1 cellular context compared by ENCODE assay signal in the genomic region with DNA sequence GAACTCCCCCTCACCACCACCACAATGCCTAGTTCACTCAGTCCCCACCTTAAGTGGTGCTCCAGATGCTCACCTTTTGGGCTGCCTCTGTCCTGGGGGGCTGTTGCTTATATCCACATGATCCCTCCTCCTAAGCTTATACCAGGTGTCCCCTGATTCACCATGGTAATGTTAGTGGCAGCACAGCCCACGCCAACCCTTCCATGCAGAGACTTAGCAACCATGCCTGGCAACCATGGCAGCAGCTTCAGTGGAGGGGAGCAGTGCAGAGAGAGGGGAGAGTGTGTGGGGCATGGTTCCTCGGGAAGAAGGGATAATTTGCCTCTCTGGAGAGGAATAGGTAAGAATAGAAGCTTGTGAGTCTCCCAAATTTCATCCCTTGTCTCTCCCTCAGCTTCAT.
TF ChIP-seq lines count a peak whose summit lies in the region.

No MANE protein-coding gene starts in this region.

TF ChIP-seq in H1, 55 proteins besides CTCF, POLR2A, EP300 and RAD21:
- no peak for TF ChIP-seq TCF12 (IDR thresholded peaks at IDR 0.05; ENCODE audit: low read depth, low read length)
- TF ChIP-seq, protein P1, sequence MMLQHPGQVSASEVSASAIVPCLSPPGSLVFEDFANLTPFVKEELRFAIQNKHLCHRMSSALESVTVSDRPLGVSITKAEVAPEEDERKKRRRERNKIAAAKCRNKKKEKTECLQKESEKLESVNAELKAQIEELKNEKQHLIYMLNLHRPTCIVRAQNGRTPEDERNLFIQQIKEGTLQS (IDR thresholded peaks at IDR 0.05; ENCODE audit: insufficient read depth, low read depth, low read length): no peak
- TF ChIP-seq MAFK (IDR thresholded peaks at IDR 0.05; ENCODE audit: low read depth, low read length): no peak
- no peak for TF ChIP-seq SAP30 (IDR thresholded peaks at IDR 0.05; ENCODE audit: insufficient read depth, insufficient replicate concordance, low read length)
- no peak for TF ChIP-seq CBX5 (IDR thresholded peaks at IDR 0.05; ENCODE audit: low read depth, low read length)
- TF ChIP-seq TBP (IDR thresholded peaks at IDR 0.05; ENCODE audit: low read depth, low read length): no peak
- TF ChIP-seq HDAC6 (IDR thresholded peaks at IDR 0.05; ENCODE audit: low read depth, low read length): no peak
- no peak for TF ChIP-seq KDM5A (IDR thresholded peaks at IDR 0.05; ENCODE audit: low read length)
- no peak for TF ChIP-seq FOSL1 (IDR thresholded peaks at IDR 0.05; ENCODE audit: insufficient read depth, low read depth, low read length)
- no peak for TF ChIP-seq KDM4A (IDR thresholded peaks at IDR 0.05; ENCODE audit: low read depth, low read length, severe bottlenecking)
- no peak for TF ChIP-seq EZH2 (IDR thresholded peaks at IDR 0.05; ENCODE audit: low read depth, low read length, severe bottlenecking)
- no peak for TF ChIP-seq CTBP2 (IDR thresholded peaks at IDR 0.05; ENCODE audit: borderline replicate concordance, insufficient read depth, insufficient read length, low read length)
- TF ChIP-seq CHD2 (IDR thresholded peaks at IDR 0.05; ENCODE audit: low read length): no peak
- no peak for TF ChIP-seq EGR1 (IDR thresholded peaks at IDR 0.05; ENCODE audit: borderline replicate concordance, low read depth, low read length)
- no peak for TF ChIP-seq CBX8 (IDR thresholded peaks at IDR 0.05; ENCODE audit: borderline replicate concordance, low read depth, low read length)
- no peak for TF ChIP-seq SRF (IDR thresholded peaks at IDR 0.05; ENCODE audit: low read depth, low read length)
